ENCODE assay signal across 8 cellular contexts in genomic region chr2:152718047-152718908, GRCh38.
A peak's percentile ranks its signal among the peaks of the same experiment; 100 is the strongest.
DNase-seq lines count a peak whose midpoint lies in the region; ATAC-seq and FAIRE-seq lines count a peak whose summit lies in the region.

Gene ARL6IP6, plus strand, starts transcription at chr2:152718620. Its CDS starts 5 bp downstream, at chr2:152718625.

- peaks cover 13% of the 10 kb centered on the region for H3K4me1 ChIP-seq in effector memory CD4-positive, alpha-beta T cell (ENCODE audit: control insufficient read depth, insufficient read depth, low read length, poor library complexity, severe bottlenecking)

- no peaks in the 10 kb centered on the region for H3K9me3 ChIP-seq in effector memory CD4-positive, alpha-beta T cell (ENCODE audit: control insufficient read depth, low read length)

- H3K27ac ChIP-seq in effector memory CD4-positive, alpha-beta T cell (ENCODE audit: insufficient read depth, low read length, poor library complexity, severe bottlenecking) = peak within 1 kb of the TSS; percentile 97

- DNase-seq in COLO829 (ENCODE audit: low spot score) = peak; percentile 66
- DNase-seq in HTR-8/SVneo (ENCODE audit: insufficient read length, low spot score) = peak; percentile 78
- peak; percentile 90 for DNase-seq in NOMO-1 treated with DMSO at 0.1 percent for 48 hours (lab: John Stamatoyannopoulos, UW; ENCODE audit: unreplicated experiment)
- DNase-seq in activated CD8-positive, alpha-beta memory T cell treated with anti-CD3 and anti-CD28 coated beads for 4 hours (ENCODE audit: low read depth in 2 of 2) = peak; percentile 84 to 87
- DNase-seq in effector memory CD4-positive, alpha-beta T cell = peak; percentile 85 to 90 (median 88)
- DNase-seq in medulla oblongata (ENCODE audit: extremely low spot score) = peak; percentile 96
- peak; percentile 85 to 87 (median 86) for DNase-seq in stimulated activated CD4-positive, alpha-beta T cell treated with anti-CD3 and anti-CD28 coated beads, TNF-alpha, amount 100 ng/mL, for 48 hours (ENCODE audit: low read depth in 3 of 3)

- H3K27me3 ChIP-seq in effector memory CD4-positive, alpha-beta T cell (replicated peaks; ENCODE audit: control insufficient read depth, insufficient read depth, low read length, poor library complexity, severe bottlenecking) = no peaks in the 10 kb centered on the region

- peak within 1 kb of the TSS; percentile 100 for H3K4me3 ChIP-seq in effector memory CD4-positive, alpha-beta T cell (ENCODE audit: insufficient read depth, low read depth, low read length, poor library complexity, severe bottlenecking)

- H3K36me3 ChIP-seq in effector memory CD4-positive, alpha-beta T cell (ENCODE audit: control insufficient read depth, insufficient read depth, low read length) = peaks cover 17% of the 10 kb centered on the region

- FAIRE-seq in HTR-8/SVneo (lab: Jason Lieb, UNC) = peak; percentile 89

- peak; percentile 62 for ATAC-seq in GM21381 (IDR thresholded peaks at IDR 0.05; ENCODE audit: unreplicated experiment)

Comparison
In these comparisons a context has a peak if more than half of its experiments do, and no peak if none do; other contexts are left out.
1. Peak in every context shown above with its lines: DNase-seq, ATAC-seq, H3K4me3 ChIP-seq and H3K27ac ChIP-seq.